2 cellular contexts compared by ENCODE assay signal in the genomic region with DNA sequence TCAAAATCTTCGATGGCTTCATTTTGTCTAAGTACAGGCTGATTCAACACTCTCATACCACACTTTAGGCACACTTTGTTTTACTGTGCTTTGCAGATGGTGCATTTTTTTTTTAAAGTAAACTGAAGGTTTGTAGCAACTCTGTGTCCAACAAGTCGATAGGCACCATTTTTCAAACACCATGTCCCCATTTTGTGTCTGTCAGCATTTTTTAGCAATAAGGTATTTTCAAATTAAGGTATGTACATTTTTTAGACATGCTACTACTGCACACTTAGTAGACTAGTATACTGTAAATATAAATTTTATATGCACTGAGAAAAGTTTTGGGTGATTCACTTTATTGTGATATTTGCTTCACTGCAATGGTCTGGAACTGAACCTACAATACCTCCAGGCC.
TF ChIP-seq lines count a peak whose summit lies in the region.

No MANE protein-coding gene starts in this region.

TF ChIP-seq in HepG2, 621 proteins besides CTCF, POLR2A, EP300 and RAD21:
- peak; percentile 93 for TF ChIP-seq MAFF (IDR thresholded peaks at IDR 0.05; ENCODE audit: low read depth, low read length)
- peak; percentile 93 to 96 for TF ChIP-seq MAFK (conservative IDR thresholded peaks at IDR 0.05 in 1 of 2, IDR thresholded peaks at IDR 0.05 in 1 of 2; ENCODE audit: low read length in 2 of 2)
- no peak for TF ChIP-seq ARHGAP35 (CRISPR knock-in tag; IDR thresholded peaks at IDR 0.05; ENCODE audit: borderline replicate concordance)
- TF ChIP-seq HOXA9 (CRISPR knock-in tag; IDR thresholded peaks at IDR 0.05; ENCODE audit: borderline replicate concordance): no peak

TF ChIP-seq in H1, 55 proteins besides CTCF, POLR2A, EP300 and RAD21:
- TF ChIP-seq MAFK (IDR thresholded peaks at IDR 0.05; ENCODE audit: low read depth, low read length) (peak; percentile 43; the same call in 1 of the 2 replicates), CBX8 (IDR thresholded peaks at IDR 0.05; ENCODE audit: borderline replicate concordance, low read depth, low read length) (no peak)
